In genomic region chr12:39931857-39932256, GRCh38 we compare ENCODE assay signal across 14 cellular contexts.
A peak's percentile ranks its signal among the peaks of the same experiment; 100 is the strongest.
DNase-seq lines count a peak whose midpoint lies in the region; ATAC-seq and TF ChIP-seq lines count a peak whose summit lies in the region.
"Had no signal": no experiment of that assay in that cellular context is flagged by ENCODE, and none has a peak within 500 bp of the region (broad histone marks: within the 10 kb centered on the region; RNA-seq: fewer than 3 reads in every experiment).

No MANE protein-coding gene starts in this region.

- peaks cover 13% of the 10 kb centered on the region for H3K4me1 ChIP-seq in adipocyte (ENCODE audit: control insufficient read depth, insufficient read depth, low read length)
- H3K4me1 ChIP-seq: SJSA1 had no signal

- TF ChIP-seq POLR2A in GM18505 (IDR thresholded peaks at IDR 0.05; ENCODE audit: borderline replicate concordance, extremely low read depth, insufficient read depth, insufficient read length): no peak

- no peaks in the 10 kb centered on the region for H3K36me3 ChIP-seq in adipocyte (ENCODE audit: control insufficient read depth, insufficient read depth, low read length, severe bottlenecking)
- H3K36me3 ChIP-seq: SJSA1 had no signal

- DNase-seq in Right ventricle myocardium superior (no peak), cardiac septum (ENCODE audit: low spot score) (no peak), adipocyte (ENCODE audit: low read depth) (peak; percentile 81), fibroblast of villous mesenchyme (ENCODE audit: low read depth) (peak; percentile 58), stromal cell of bone marrow (ENCODE audit: low read depth) (peak; percentile 14)
- no peak for DNase-seq in NK-92 treated with Interleukin-12 subunit alpha and Interleukin-12 subunit beta, amount 100 ng/mL, for 24 hours (lab: John Stamatoyannopoulos, UW)
- DNase-seq in stimulated activated CD4-positive, alpha-beta T cell treated with anti-CD3 and anti-CD28 coated beads, Interleukin-1b, Interleukin-23, amount 100 ng/mL, for 48 hours: no peak
- DNase-seq: CD4-positive, CD25-positive, alpha-beta regulatory T cell; HCEC 1CT; NCI-H1048; NCI-H146 had no signal

- ATAC-seq in Right ventricle myocardium superior (ENCODE audit: poor library complexity) (peak; percentile 39), GM18505 (IDR thresholded peaks at IDR 0.05; ENCODE audit: unreplicated experiment) (no peak)
- ATAC-seq: GM12878 had no signal

- no peak for TF ChIP-seq CTCF in fibroblast of villous mesenchyme (IDR thresholded peaks at IDR 0.05; ENCODE audit: insufficient read depth, low read depth, low read length)

- H3K9me3 ChIP-seq in adipocyte (ENCODE audit: control insufficient read depth, low read length): no peaks in the 10 kb centered on the region
- H3K9me3 ChIP-seq: SJSA1 had no signal

- no peak overlapping the region for H3K9ac ChIP-seq in adipocyte (ENCODE audit: low read length)

- intact Hi-C loops in Right ventricle myocardium superior (cut with DNase I) (no loop called here), cardiac septum (cut with DNase I) (no loop called here)

- H3K4me3 ChIP-seq in adipocyte (ENCODE audit: low read length) (no peak overlapping the region), fibroblast of villous mesenchyme (ENCODE audit: low read depth, low read length) (no peak overlapping the region)
- H3K4me3 ChIP-seq: GM12878, SJSA1 had no signal

- H3K27me3 ChIP-seq in adipocyte (replicated peaks; ENCODE audit: control insufficient read depth, insufficient read depth, low read length): no peaks in the 10 kb centered on the region
- H3K27me3 ChIP-seq: SJSA1 had no signal

Comparison
In these comparisons a context has a peak if more than half of its experiments do, and no peak if none do; other contexts are left out.
1. DNase-seq: peak in adipocyte (single experiment), fibroblast of villous mesenchyme (single experiment) and stromal cell of bone marrow (single experiment); none in Right ventricle myocardium superior (single experiment), cardiac septum (single experiment), NK-92 treated with Interleukin-12 subunit alpha and Interleukin-12 subunit beta, amount 100 ng/mL, for 24 hours (single experiment) and stimulated activated CD4-positive, alpha-beta T cell treated with anti-CD3 and anti-CD28 coated beads, Interleukin-1b, Interleukin-23, amount 100 ng/mL, for 48 hours (single experiment).